Comparison of ENCODE assay signal across 1 cellular context in the genomic region with DNA sequence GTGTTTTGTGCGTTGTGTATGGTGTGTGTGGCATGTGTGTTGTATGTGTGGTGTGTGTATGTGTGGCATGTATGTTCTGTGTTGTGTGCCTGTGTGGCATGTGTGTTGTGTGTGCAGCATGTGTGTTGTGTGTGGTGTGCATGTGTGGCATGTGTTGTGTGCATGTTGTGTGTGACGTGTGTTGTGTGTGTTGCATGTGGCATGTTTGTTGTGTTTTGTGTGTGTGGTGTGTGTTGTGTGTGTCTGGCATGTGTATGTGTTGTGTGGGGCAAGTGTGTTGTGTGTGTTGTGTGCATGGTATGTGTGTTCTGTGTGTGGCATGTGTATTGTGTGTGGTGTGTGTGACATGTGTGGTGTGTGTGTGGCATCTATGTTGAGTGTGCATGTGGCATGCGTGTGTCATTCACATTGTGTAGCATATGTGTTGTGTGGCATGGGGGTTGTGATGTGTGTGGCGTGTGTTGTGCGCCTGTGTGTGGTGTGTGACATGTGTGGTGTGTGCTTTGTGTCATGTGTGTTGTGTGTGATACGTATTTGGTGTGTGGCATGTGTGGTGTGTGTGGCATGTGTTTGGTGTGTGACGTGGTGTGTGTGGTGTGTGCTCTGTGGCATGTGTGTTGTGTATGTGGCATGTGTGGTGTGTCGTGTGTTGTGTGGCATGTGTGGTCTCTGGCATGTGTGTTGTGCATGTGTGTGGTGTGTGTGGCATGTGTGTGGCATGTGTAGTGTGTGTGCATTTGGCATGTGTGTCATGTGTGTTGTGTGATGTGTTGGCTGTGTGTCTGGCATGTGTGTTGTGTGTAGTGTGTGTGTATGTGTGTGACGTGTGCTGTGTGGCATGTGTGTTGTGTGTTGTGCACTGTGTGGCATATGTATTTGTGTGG.
TF ChIP-seq lines count a peak whose summit lies in the region.

No MANE protein-coding gene starts in this region.

TF ChIP-seq in HEK293, 187 proteins besides CTCF, POLR2A, EP300 and RAD21 (continued from another document):
- TF ChIP-seq ZNF133 (tag by site-specific recombination; IDR thresholded peaks at IDR 0.05) (no peak; the same call in none of the 2 replicates), ZNF26 (tag by site-specific recombination; IDR thresholded peaks at IDR 0.05) (no peak), ZNF148 (tag by site-specific recombination; IDR thresholded peaks at IDR 0.05; ENCODE audit: borderline replicate concordance) (peak; percentile 80; the same call in 1 of the 2 replicates), ZXDB (tag by site-specific recombination; IDR thresholded peaks at IDR 0.05) (no peak), ZNF214 (tag by site-specific recombination; IDR thresholded peaks at IDR 0.05; ENCODE audit: borderline replicate concordance) (no peak), SP7 (tag by site-specific recombination; IDR thresholded peaks at IDR 0.05) (no peak), ZNF792 (tag by site-specific recombination; IDR thresholded peaks at IDR 0.05) (no peak), ZNF626 (tag by site-specific recombination; IDR thresholded peaks at IDR 0.05) (no peak), ZNF311 (tag by site-specific recombination; IDR thresholded peaks at IDR 0.05; ENCODE audit: borderline replicate concordance) (peak; percentile 98), SCRT2 (tag by site-specific recombination; IDR thresholded peaks at IDR 0.05) (no peak), ZNF521 (tag by site-specific recombination; IDR thresholded peaks at IDR 0.05) (peak; percentile 81; the same call in 1 of the 2 replicates), ZNF843 (tag by site-specific recombination; IDR thresholded peaks at IDR 0.05) (no peak), ZNF184 (tag by site-specific recombination; IDR thresholded peaks at IDR 0.05) (no peak), OSR2 (tag by site-specific recombination; IDR thresholded peaks at IDR 0.05) (no peak; the same call in 1 of the 2 replicates), ZNF114 (tag by site-specific recombination; IDR thresholded peaks at IDR 0.05) (peak; percentile 73; the same call in 1 of the 2 replicates), YY1 (tag by site-specific recombination; IDR thresholded peaks at IDR 0.05) (no peak), HOXC10 (CRISPR knock-in tag; IDR thresholded peaks at IDR 0.05) (no peak), ZNF18 (tag by site-specific recombination; IDR thresholded peaks at IDR 0.05) (peak; percentile 58; the same call in 1 of the 2 replicates), ZNF473 (tag by site-specific recombination; IDR thresholded peaks at IDR 0.05) (peak; percentile 90), ZNF529 (tag by site-specific recombination; IDR thresholded peaks at IDR 0.05; ENCODE audit: insufficient replicate concordance) (no peak), KLF1 (tag by site-specific recombination; IDR thresholded peaks at IDR 0.05) (0 out of 2 replicates have a peak, but pooled peaks have one; percentile 10)
- TF ChIP-seq, protein P1, sequence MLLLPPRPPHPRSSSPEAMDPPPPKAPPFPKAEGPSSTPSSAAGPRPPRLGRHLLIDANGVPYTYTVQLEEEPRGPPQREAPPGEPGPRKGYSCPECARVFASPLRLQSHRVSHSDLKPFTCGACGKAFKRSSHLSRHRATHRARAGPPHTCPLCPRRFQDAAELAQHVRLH (tag by site-specific recombination; IDR thresholded peaks at IDR 0.05), result no peak
- TF ChIP-seq, protein P2, sequence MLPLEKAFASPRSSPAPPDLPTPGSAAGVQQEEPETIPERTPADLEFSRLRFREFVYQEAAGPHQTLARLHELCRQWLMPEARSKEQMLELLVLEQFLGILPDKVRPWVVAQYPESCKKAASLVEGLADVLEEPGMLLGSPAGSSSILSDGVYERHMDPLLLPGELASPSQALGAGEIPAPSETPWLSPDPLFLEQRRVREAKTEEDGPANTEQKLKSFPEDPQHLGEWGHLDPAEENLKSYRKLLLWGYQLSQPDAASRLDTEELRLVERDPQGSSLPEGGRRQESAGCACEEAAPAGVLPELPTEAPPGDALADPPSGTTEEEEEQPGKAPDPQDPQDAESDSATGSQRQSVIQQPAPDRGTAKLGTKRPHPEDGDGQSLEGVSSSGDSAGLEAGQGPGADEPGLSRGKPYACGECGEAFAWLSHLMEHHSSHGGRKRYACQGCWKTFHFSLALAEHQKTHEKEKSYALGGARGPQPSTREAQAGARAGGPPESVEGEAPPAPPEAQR (tag by site-specific recombination; IDR thresholded peaks at IDR 0.05), result no peak
